ENCODE assay signal across 8 cellular contexts in genomic region chrX:85003655-85004244, GRCh38. TPM values are rescaled to one million over a fixed set of nuclear protein-coding genes. Genes with fewer than 3 reads are reported as not detected.
DNase-seq lines count a peak whose midpoint lies in the region; ATAC-seq, FAIRE-seq and TF ChIP-seq lines count a peak whose summit lies in the region.

A gene with protein sequence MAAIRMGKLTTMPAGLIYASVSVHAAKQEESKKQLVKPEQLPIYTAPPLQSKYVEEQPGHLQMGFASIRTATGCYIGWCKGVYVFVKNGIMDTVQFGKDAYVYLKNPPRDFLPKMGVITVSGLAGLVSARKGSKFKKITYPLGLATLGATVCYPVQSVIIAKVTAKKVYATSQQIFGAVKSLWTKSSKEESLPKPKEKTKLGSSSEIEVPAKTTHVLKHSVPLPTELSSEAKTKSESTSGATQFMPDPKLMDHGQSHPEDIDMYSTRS (plus strand): TSS chrX:85003877. CDS start chrX:85003913, 36 bp downstream.

- H3K27ac ChIP-seq in kidney (ENCODE audit: low read depth in 2 of 2, low read length in 2 of 2), result peak within 1 kb of the TSS; percentile 59 to 67

- H3K4me3 ChIP-seq in kidney (ENCODE audit: low read length in 2 of 2), result peak within 1 kb of the TSS; percentile 91 to 96

- intact Hi-C loops in kidney (cut with DNase I), result no loop called here

- H3K4me1 ChIP-seq in kidney (ENCODE audit: control insufficient read depth in 1 of 2, insufficient read depth in 1 of 2, low read depth in 1 of 2, low read length in 2 of 2), result no peaks in the 10 kb centered on the region

- TF ChIP-seq CTCF in kidney (IDR thresholded peaks at IDR 0.05; ENCODE audit: borderline replicate concordance, extremely low read depth, insufficient read depth), result no peak

- peak within 1 kb of the TSS; percentile 78 to 80 for H3K9ac ChIP-seq in kidney (ENCODE audit: low read length in 2 of 2)

- FAIRE-seq in kidney (lab: Jason Lieb, UNC), result peak; percentile 56

- DNase-seq in AG08396 (ENCODE audit: low spot score) (peak; percentile 82), NCI-H345 treated with DMSO at 0.1 percent for 48 hours (lab: John Stamatoyannopoulos, UW; ENCODE audit: unreplicated experiment) (peak; percentile 67), cerebellum (ENCODE audit: low spot score) (peak; percentile 67), kidney (peak; percentile 95)
- DNase-seq in stimulated activated CD4-positive, alpha-beta T cell treated with anti-CD3 and anti-CD28 coated beads, Interleukin-15, amount 100 ng/mL, for 24 hours, result peak; percentile 86

- H3K9me3 ChIP-seq in kidney (ENCODE audit: control insufficient read depth in 1 of 2, low read length in 2 of 2), result no peaks in the 10 kb centered on the region

- H3K36me3 ChIP-seq in kidney (ENCODE audit: control insufficient read depth in 1 of 2, insufficient read depth in 2 of 2, low read length in 2 of 2), result no peaks in the 10 kb centered on the region

- peak; percentile 99 for ATAC-seq in GM19023 (IDR thresholded peaks at IDR 0.05; ENCODE audit: unreplicated experiment)
- ATAC-seq in HG03196 (IDR thresholded peaks at IDR 0.05; ENCODE audit: unreplicated experiment), result peak; percentile 98
- peak; percentile 93 to 97 for ATAC-seq in activated CD4-positive, CD25-positive, alpha-beta regulatory T cell treated with anti-CD3 and anti-CD28 coated beads, Interleukin-2, amount 50 U/mL, for 24 hours

RNA-seq across cellular contexts. Expression of the gene that starts here (rescaled TPM):
- total RNA-seq in cerebellum (10.2 TPM), kidney (26.5 TPM)
- 7.2 TPM for polyA plus RNA-seq in kidney (ENCODE audit: insufficient read depth, low read depth, low replicate concordance)

Comparison
In these comparisons a context has a peak if more than half of its experiments do, and no peak if none do; other contexts are left out.
1. Peak in every context shown above with its lines: DNase-seq, ATAC-seq, H3K4me3 ChIP-seq and H3K27ac ChIP-seq.